In genomic region chr1:2802421-2802961, GRCh38 we compare ENCODE assay signal across 17 cellular contexts.
"Had no signal": no experiment of that assay in that cellular context is flagged by ENCODE, and none has a peak within 500 bp of the region (broad histone marks: within the 10 kb centered on the region; RNA-seq: fewer than 3 reads in every experiment).

No MANE protein-coding gene starts in this region.

- DNase-seq: activated CD4-positive, alpha-beta T cell treated with anti-CD3 and anti-CD28 coated beads, Interleukin-2, amount 10 ng/mL, durations not matched to agents 24 days and 14 days; activated CD4-positive, CD25-positive, alpha-beta regulatory T cell; activated CD8-positive, alpha-beta T cell treated with anti-CD3 and anti-CD28 coated beads, Interleukin-2, amount 10 ng/mL, durations not matched to agents 7 days and 5 days; activated naive CD4-positive, alpha-beta T cell treated with anti-CD3 and anti-CD28 coated beads, Interleukin-2, amount 50 U/mL, for 16 hours; activated T-cell treated with anti-CD3 and anti-CD28 coated beads, Interleukin-2, amount 50 U/mL, for 24 hours; cerebellar nuclear complex; effector CD4-positive, alpha-beta T cell; immature natural killer cell; stimulated activated naive CD8-positive, alpha-beta T cell treated with anti-CD3 and anti-CD28 coated beads, Interleukin-15, Interleukin-2, amounts not matched to agents 100 U/mL and 50 U/mL, for 24 hours; T1000; uterus had no signal

- H3K4me1 ChIP-seq: breast epithelium, gastroesophageal sphincter, neural progenitor cell, uterus had no signal

- H3K27ac ChIP-seq: breast epithelium, gastroesophageal sphincter, neural progenitor cell, ovary, tibial nerve, uterus had no signal

- FAIRE-seq: astrocyte had no signal

- H3K27me3 ChIP-seq: neural progenitor cell, ovary, uterus had no signal

- H3K9me3 ChIP-seq: breast epithelium, gastroesophageal sphincter, ovary, tibial nerve, uterus had no signal

- H3K4me2 ChIP-seq: neural progenitor cell had no signal

- H3K4me3 ChIP-seq: breast epithelium, gastroesophageal sphincter, neural progenitor cell, ovary, tibial nerve, uterus had no signal

- H3K36me3 ChIP-seq: breast epithelium, gastroesophageal sphincter, neural progenitor cell, ovary, tibial nerve, uterus had no signal

- H3K9ac ChIP-seq: neural progenitor cell had no signal
